8 cellular contexts compared by ENCODE assay signal in the genomic region with DNA sequence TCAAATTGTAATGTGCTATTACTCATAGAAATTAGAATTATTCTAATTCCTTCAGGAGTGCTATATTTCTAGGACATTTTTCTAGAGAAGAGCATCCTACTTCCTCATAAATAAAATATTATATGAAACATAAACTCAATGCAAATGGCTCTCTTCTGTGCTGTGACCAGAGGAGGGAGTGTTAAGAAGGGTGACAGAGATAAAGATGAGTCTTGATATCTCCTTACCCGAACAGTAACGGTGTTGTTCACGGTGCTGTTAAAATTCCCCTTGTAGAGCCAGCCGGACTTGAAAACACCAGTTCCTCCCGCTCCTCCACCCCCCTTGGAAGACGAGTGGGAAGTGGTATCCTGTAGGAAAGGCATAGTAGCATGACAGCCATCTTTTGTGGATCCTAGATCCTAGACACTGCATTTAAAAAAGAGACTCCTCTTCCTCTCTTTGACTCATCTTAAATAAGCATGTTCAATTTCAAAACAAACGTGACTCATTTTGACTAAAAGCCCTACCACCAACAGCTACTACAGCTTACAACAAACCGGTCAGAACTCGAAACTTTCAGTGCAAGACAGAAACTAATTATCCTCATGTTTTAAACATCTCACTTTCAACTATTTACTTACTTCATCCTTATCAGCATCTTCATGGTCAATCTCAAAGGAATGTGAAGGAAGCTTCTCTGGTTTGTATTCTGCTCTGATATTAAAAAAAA.
DNase-seq lines count a peak whose midpoint lies in the region; ATAC-seq and TF ChIP-seq lines count a peak whose summit lies in the region.

No MANE protein-coding gene starts in this region.

- DNase-seq in AG08396 (ENCODE audit: low spot score) = peak; percentile 42
- DNase-seq in adipocyte (ENCODE audit: low read depth) = peak; percentile 80
- DNase-seq in stimulated activated naive B cell treated with anti-CD40 and anti-IgM and Interleukin-4, amounts not matched to agents 10 μg/mL and 1 μg/mL and 100 μg/mL, for 72 hours = no peak
- no peak for DNase-seq in erythroblast (lab: John Stamatoyannopoulos, UW)
- no peak for DNase-seq in NCI-H1694 (lab: John Stamatoyannopoulos, UW)
- DNase-seq in SJCRH30 = no peak

- H3K9me3 ChIP-seq in adipocyte (ENCODE audit: control insufficient read depth, low read length) (no peaks in the 10 kb centered on the region), SJCRH30 (replicated peaks) (no peaks in the 10 kb centered on the region)

- H3K9ac ChIP-seq in adipocyte (ENCODE audit: low read length) = no peak overlapping the region

- H3K4me1 ChIP-seq in adipocyte (ENCODE audit: control insufficient read depth, insufficient read depth, low read length) = peaks cover 61% of the 10 kb centered on the region
- H3K4me1 ChIP-seq in SJCRH30 = no peaks in the 10 kb centered on the region

- peaks cover 39 to 69% of the 10 kb centered on the region in 2 donors for H3K4me1 Mint-ChIP-seq in stimulated activated naive B cell treated with anti-CD40 and anti-IgM and Interleukin-4, amounts not matched to agents 10 μg/mL and 1 μg/mL and 100 μg/mL, for 72 hours

- TF ChIP-seq POLR2A in erythroblast (IDR thresholded peaks at IDR 0.05; ENCODE audit: low read length) = no peak

- H3K27me3 ChIP-seq in adipocyte (replicated peaks; ENCODE audit: control insufficient read depth, insufficient read depth, low read length) = no peaks in the 10 kb centered on the region
- no peaks in the 10 kb centered on the region for H3K27me3 ChIP-seq in SJCRH30

- no peak overlapping the region for H3K4me3 Mint-ChIP-seq in stimulated activated naive B cell treated with anti-CD40 and anti-IgM and Interleukin-4, amounts not matched to agents 10 μg/mL and 1 μg/mL and 100 μg/mL, for 72 hours

- H3K36me3 ChIP-seq in adipocyte (ENCODE audit: control insufficient read depth, insufficient read depth, low read length, severe bottlenecking) = no peaks in the 10 kb centered on the region
- no peaks in the 10 kb centered on the region; the same call in 1 of the 2 replicates for H3K36me3 ChIP-seq in SJCRH30

- peaks cover 2 to 3% of the 10 kb centered on the region in 2 donors for H3K9me3 Mint-ChIP-seq in stimulated activated naive B cell treated with anti-CD40 and anti-IgM and Interleukin-4, amounts not matched to agents 10 μg/mL and 1 μg/mL and 100 μg/mL, for 72 hours

- H3K27ac Mint-ChIP-seq in stimulated activated naive B cell treated with anti-CD40 and anti-IgM and Interleukin-4, amounts not matched to agents 10 μg/mL and 1 μg/mL and 100 μg/mL, for 72 hours = peak overlapping the region; percentile 79

- H3K27ac ChIP-seq in SJCRH30 = no peak overlapping the region

- H3K36me3 Mint-ChIP-seq in stimulated activated naive B cell treated with anti-CD40 and anti-IgM and Interleukin-4, amounts not matched to agents 10 μg/mL and 1 μg/mL and 100 μg/mL, for 72 hours = peaks cover 63 to 76% of the 10 kb centered on the region in 2 donors

- H3K27me3 Mint-ChIP-seq in stimulated activated naive B cell treated with anti-CD40 and anti-IgM and Interleukin-4, amounts not matched to agents 10 μg/mL and 1 μg/mL and 100 μg/mL, for 72 hours = no peaks in the 10 kb centered on the region

- H3K4me3 ChIP-seq in adipocyte (ENCODE audit: low read length) (peak overlapping the region; percentile 2), SJCRH30 (no peak overlapping the region)

- ATAC-seq in GM19351 (IDR thresholded peaks at IDR 0.05; ENCODE audit: unreplicated experiment) = peak; percentile 94
- ATAC-seq in HG03378 (IDR thresholded peaks at IDR 0.05; ENCODE audit: unreplicated experiment) = peak; percentile 81
- ATAC-seq in stimulated activated naive B cell treated with anti-CD40 and anti-IgM and Interleukin-4, amounts not matched to agents 10 μg/mL and 1 μg/mL and 100 μg/mL, for 72 hours (replicated peaks) = no peak

Comparison
In these comparisons a context has a peak if more than half of its experiments do, and no peak if none do; other contexts are left out.
1. DNase-seq: peak in AG08396 (single experiment) and adipocyte (single experiment); none in stimulated activated naive B cell treated with anti-CD40 and anti-IgM and Interleukin-4, amounts not matched to agents 10 μg/mL and 1 μg/mL and 100 μg/mL, for 72 hours (single experiment), erythroblast (0 of 2), NCI-H1694 (single experiment) and SJCRH30 (0 of 2).
2. ATAC-seq: peak in GM19351 (single experiment) and HG03378 (single experiment); none in stimulated activated naive B cell treated with anti-CD40 and anti-IgM and Interleukin-4, amounts not matched to agents 10 μg/mL and 1 μg/mL and 100 μg/mL, for 72 hours (0 of 2).